In the genomic region with DNA sequence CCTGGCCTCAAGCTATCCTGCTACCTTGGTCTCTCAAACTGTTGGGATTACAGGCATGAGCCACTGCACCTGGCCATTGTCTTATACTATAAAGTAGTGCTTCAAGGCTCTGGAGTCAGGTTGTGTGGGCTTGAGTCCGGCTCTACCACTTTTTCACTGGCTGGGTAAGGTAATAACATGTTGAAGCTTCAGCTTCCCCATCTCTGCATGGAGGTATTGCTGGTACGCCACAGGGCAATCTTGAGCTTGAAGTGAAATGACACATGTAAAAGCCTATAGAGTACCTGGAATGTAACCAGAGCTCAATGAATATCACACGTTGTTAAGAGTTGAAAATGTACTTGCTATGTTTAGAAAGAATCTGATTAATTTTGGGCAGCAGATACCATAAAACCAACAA, we compare ENCODE assay signal across 24 cellular contexts.
"Had no signal": no experiment of that assay in that cellular context is flagged by ENCODE, and none has a peak within 500 bp of the region (broad histone marks: within the 10 kb centered on the region; RNA-seq: fewer than 3 reads in every experiment).

No MANE protein-coding gene starts in this region.

- H3K27me3 Mint-ChIP-seq: dendritic cell treated with granulocyte-macrophage colony-stimulating factor and Interleukin-4, amounts not matched to agents 40 ng/mL and 50 ng/mL, for 4 days had no signal

- H3K27ac Mint-ChIP-seq: dendritic cell treated with granulocyte-macrophage colony-stimulating factor and Interleukin-4, amounts not matched to agents 40 ng/mL and 50 ng/mL, for 4 days; effector memory CD8-positive, alpha-beta T cell; endodermal cell had no signal

- H3K36me3 ChIP-seq: colonic mucosa, esophagus muscularis mucosa, esophagus squamous epithelium, gastrocnemius medialis, gastroesophageal sphincter, heart left ventricle, heart right ventricle had no signal

- H3K4me3 Mint-ChIP-seq: dendritic cell treated with granulocyte-macrophage colony-stimulating factor and Interleukin-4, amounts not matched to agents 40 ng/mL and 50 ng/mL, for 4 days; effector memory CD8-positive, alpha-beta T cell; endodermal cell had no signal

- H3K9me3 ChIP-seq: colonic mucosa, esophagus muscularis mucosa, esophagus squamous epithelium, gastrocnemius medialis, gastroesophageal sphincter, heart left ventricle, heart right ventricle had no signal

- ATAC-seq: effector memory CD8-positive, alpha-beta T cell; esophagus mucosa; foreskin keratinocyte; gastrocnemius medialis; gastroesophageal sphincter; heart left ventricle; heart right ventricle had no signal

- DNase-seq: colonic mucosa; cortex of kidney; dermis blood vessel endothelial cell; effector CD4-positive, alpha-beta T cell; effector CD8-positive, alpha-beta T cell; effector memory CD4-positive, alpha-beta T cell; effector memory CD8-positive, alpha-beta T cell; endodermal cell; erythroblast; esophagus squamous epithelium; foreskin fibroblast; foreskin keratinocyte; gastrocnemius medialis; glutamatergic neuron; head of caudate nucleus; heart left ventricle; heart right ventricle had no signal

- H3K4me1 ChIP-seq: colonic mucosa, esophagus muscularis mucosa, esophagus squamous epithelium, foreskin keratinocyte, gastrocnemius medialis, gastroesophageal sphincter, heart left ventricle, heart right ventricle had no signal

- H3K4me1 Mint-ChIP-seq: endodermal cell had no signal

- H3K4me3 ChIP-seq: colonic mucosa, coronary artery, dorsolateral prefrontal cortex, esophagus muscularis mucosa, esophagus squamous epithelium, gastrocnemius medialis, gastroesophageal sphincter, heart left ventricle, heart right ventricle had no signal

- H3K9me3 Mint-ChIP-seq: dendritic cell treated with granulocyte-macrophage colony-stimulating factor and Interleukin-4, amounts not matched to agents 40 ng/mL and 50 ng/mL, for 4 days; effector memory CD8-positive, alpha-beta T cell; endodermal cell had no signal

- H3K27me3 ChIP-seq: colonic mucosa, esophagus muscularis mucosa, esophagus squamous epithelium, foreskin keratinocyte, gastrocnemius medialis, gastroesophageal sphincter, heart left ventricle had no signal

- H3K27ac ChIP-seq: colonic mucosa, coronary artery, dorsolateral prefrontal cortex, epithelial cell of prostate, esophagus muscularis mucosa, esophagus squamous epithelium, foreskin keratinocyte, gastrocnemius medialis, gastroesophageal sphincter, heart left ventricle, heart right ventricle had no signal
